In genomic region chr20:47663354-47664067, GRCh38 we compare ENCODE assay signal across 8 cellular contexts.
DNase-seq lines count a peak whose midpoint lies in the region; ATAC-seq, FAIRE-seq and TF ChIP-seq lines count a peak whose summit lies in the region.

No MANE protein-coding gene starts in this region.

- peak; percentile 86 to 89 for TF ChIP-seq RAD21 in liver (IDR thresholded peaks at IDR 0.05)

- ATAC-seq in HG03378 (IDR thresholded peaks at IDR 0.05; ENCODE audit: unreplicated experiment), result no peak

- FAIRE-seq in H54 (lab: Jason Lieb, UNC), result no peak

- no peaks in the 10 kb centered on the region for H3K9me3 ChIP-seq in BE2C
- no peaks in the 10 kb centered on the region for H3K9me3 ChIP-seq in colonic mucosa
- H3K9me3 ChIP-seq in liver (ENCODE audit: control insufficient read depth in 4 of 4, low read length in 3 of 4), result no peaks in the 10 kb centered on the region

- WGBS in liver, result 60% methylated on average over 20 of the region's 20 CpGs

- H3K9ac ChIP-seq in colonic mucosa (ENCODE audit: low read depth in 2 of 2, low read length in 2 of 2) (no peak overlapping the region), liver (ENCODE audit: low read depth in 1 of 2, low read length in 2 of 2) (no peak overlapping the region)

- H3K27me3 ChIP-seq in BE2C (no peaks in the 10 kb centered on the region), colonic mucosa (no peaks in the 10 kb centered on the region), liver (ENCODE audit: control insufficient read depth in 4 of 4, insufficient read depth in 4 of 4, low read length in 3 of 4) (no peaks in the 10 kb centered on the region)

- H3K4me1 ChIP-seq in BE2C (no peaks in the 10 kb centered on the region), colonic mucosa (no peaks in the 10 kb centered on the region), liver (ENCODE audit: control insufficient read depth in 4 of 4, insufficient read depth in 4 of 4, low read length in 3 of 4) (no peaks in the 10 kb centered on the region)

- H3K27ac ChIP-seq in colonic mucosa (no peak overlapping the region), liver (ENCODE audit: low read depth in 1 of 2, low read length in 2 of 2) (no peak overlapping the region)

- intact Hi-C loops in colonic mucosa (cut with DNase I), result loop anchor here (2.0 kb wide), 1 partner anchor 957 kb away; no protein-coding TSS in a partner anchor

- peaks cover 42% of the 10 kb centered on the region for H3K36me3 ChIP-seq in BE2C
- H3K36me3 ChIP-seq in colonic mucosa, result no peaks in the 10 kb centered on the region
- peaks cover 2 to 16% (median 5%) of the 10 kb centered on the region in 4 donors for H3K36me3 ChIP-seq in liver (ENCODE audit: control insufficient read depth in 4 of 4, insufficient read depth in 3 of 4, low read depth in 1 of 4, low read length in 3 of 4)

- TF ChIP-seq POLR2A in H54 (IDR thresholded peaks at IDR 0.05; ENCODE audit: low read depth, low read length), result no peak

- TF ChIP-seq CTCF in BE2C (IDR thresholded peaks at IDR 0.05; ENCODE audit: low read depth, low read length), result peak; percentile 98
- TF ChIP-seq CTCF in colonic mucosa (IDR thresholded peaks at IDR 0.05), result peak; percentile 99
- peak; percentile 94 for TF ChIP-seq CTCF in liver (IDR thresholded peaks at IDR 0.05; ENCODE audit: low read depth, low read length, missing input control)

- DNase-seq in BE2C, result peak; percentile 78
- peak; percentile 80 for DNase-seq in H54 (ENCODE audit: insufficient read length, low spot score)
- DNase-seq in NCI-H345 (lab: John Stamatoyannopoulos, UW), result peak; percentile 72
- peak; percentile 81 for DNase-seq in activated CD4-positive, alpha-beta T cell treated with anti-CD3 and anti-CD28 coated beads for 48 hours
- DNase-seq in colonic mucosa, result peak; percentile 83
- DNase-seq in stimulated activated CD4-positive, alpha-beta T cell treated with anti-CD3 and anti-CD28 coated beads, TNF-alpha, amount 100 ng/mL, for 24 hours (ENCODE audit: low read depth in 3 of 3), result peak; percentile 42 to 69 (median 53)

- H3K4me3 ChIP-seq in BE2C (ENCODE audit: low read depth, low read length) (no peak overlapping the region), colonic mucosa (no peak overlapping the region), liver (ENCODE audit: low read depth in 1 of 3, low read length in 3 of 3) (no peak overlapping the region)

TF ChIP-seq in liver, 16 proteins besides CTCF, POLR2A, EP300 and RAD21:
- TF ChIP-seq FOXA1 (IDR thresholded peaks at IDR 0.05) (no peak), EGR1 (IDR thresholded peaks at IDR 0.05; ENCODE audit: low read depth in 2 of 2) (no peak), HNF4A (conservative IDR thresholded peaks at IDR 0.05) (no peak), RXRA (IDR thresholded peaks at IDR 0.05) (no peak), ATF3 (IDR thresholded peaks at IDR 0.05) (no peak), ZBTB33 (IDR thresholded peaks at IDR 0.05) (no peak), FOXA2 (IDR thresholded peaks at IDR 0.05) (no peak), YY1 (IDR thresholded peaks at IDR 0.05) (no peak), TAF1 (conservative IDR thresholded peaks at IDR 0.05) (no peak)
